ENCODE assay signal across 7 cellular contexts in genomic region chr6:149082320-149082719, GRCh38.
DNase-seq lines count a peak whose midpoint lies in the region; ATAC-seq, FAIRE-seq and TF ChIP-seq lines count a peak whose summit lies in the region.

No MANE protein-coding gene starts in this region.

- H3K9ac ChIP-seq in kidney (ENCODE audit: low read length in 2 of 2): no peak overlapping the region

- peak; percentile 48 for DNase-seq in NCI-H345 (lab: John Stamatoyannopoulos, UW)
- peak; percentile 58 to 81 (median 71) for DNase-seq in activated CD4-positive, CD25-positive, alpha-beta regulatory T cell (lab: John Stamatoyannopoulos, UW)
- DNase-seq in caudate nucleus (lab: John Stamatoyannopoulos, UW): peak in 54 of 61 donors; percentile 11 to 95 (median 48)
- DNase-seq in kidney: peak; percentile 81
- peak; percentile 85 for DNase-seq in stimulated activated CD4-positive, alpha-beta T cell treated with anti-CD3 and anti-CD28 coated beads, Interleukin-4, amount 100 ng/mL, for 1 hour

- TF ChIP-seq CTCF in kidney (IDR thresholded peaks at IDR 0.05; ENCODE audit: borderline replicate concordance, extremely low read depth, insufficient read depth): peak; percentile 87

- no peaks in the 10 kb centered on the region for H3K36me3 ChIP-seq in kidney (ENCODE audit: control insufficient read depth in 1 of 2, insufficient read depth in 2 of 2, low read length in 2 of 2)

- H3K4me3 ChIP-seq in kidney (ENCODE audit: low read length in 2 of 2): no peak overlapping the region

- H3K9me3 ChIP-seq in kidney (ENCODE audit: control insufficient read depth in 1 of 2, low read length in 2 of 2): no peaks in the 10 kb centered on the region

- H3K4me1 ChIP-seq in kidney (ENCODE audit: control insufficient read depth in 1 of 2, insufficient read depth in 1 of 2, low read depth in 1 of 2, low read length in 2 of 2): peaks cover 0 to 3% of the 10 kb centered on the region in 2 donors

- peak; percentile 53 for FAIRE-seq in kidney (lab: Jason Lieb, UNC)

- ATAC-seq in GM18498 (IDR thresholded peaks at IDR 0.05; ENCODE audit: unreplicated experiment) (peak; percentile 73), HG03064 (IDR thresholded peaks at IDR 0.05; ENCODE audit: low read depth, unreplicated experiment) (peak; percentile 68)

- H3K27ac ChIP-seq in caudate nucleus (ENCODE audit: low read depth, low read length) (no peak overlapping the region), kidney (ENCODE audit: low read depth in 2 of 2, low read length in 2 of 2) (no peak overlapping the region)

- intact Hi-C loops in kidney (cut with DNase I): loop anchor here (10.0 kb wide), 1 partner anchor 342 kb away; no protein-coding TSS in a partner anchor
